ENCODE assay signal across 9 cellular contexts in the genomic region with DNA sequence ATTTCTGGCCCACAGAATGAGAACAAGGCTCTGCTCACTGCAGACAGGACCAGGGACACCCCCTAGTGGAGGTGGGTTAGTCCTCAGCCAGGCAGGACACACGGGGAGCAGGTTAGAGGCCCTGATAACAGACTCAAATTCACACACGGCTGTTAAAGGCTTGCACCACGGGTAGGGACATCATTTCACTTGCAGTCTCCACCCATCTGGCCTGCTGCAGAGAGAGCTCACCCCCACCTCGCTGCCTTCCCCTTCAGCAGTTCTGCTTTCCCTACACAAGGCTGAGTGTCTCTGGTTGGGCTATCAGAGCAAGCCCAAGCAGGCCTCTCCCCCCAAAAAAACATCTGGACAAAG. TPM values are rescaled to one million over a fixed set of nuclear protein-coding genes. Genes with fewer than 3 reads are reported as not detected.
A peak's percentile ranks its signal among the peaks of the same experiment; 100 is the strongest.
DNase-seq lines count a peak whose midpoint lies in the region; ATAC-seq, FAIRE-seq and TF ChIP-seq lines count a peak whose summit lies in the region.
"Had no signal": no experiment of that assay in that cellular context is flagged by ENCODE, and none has a peak within 500 bp of the region (broad histone marks: within the 10 kb centered on the region; RNA-seq: fewer than 3 reads in every experiment).

No MANE protein-coding gene starts in this region.

- peaks cover 46% of the 10 kb centered on the region for H3K36me3 Mint-ChIP-seq in activated T-helper 1 cell treated with anti-CD3 and anti-CD28 coated beads, Interleukin-12 subunit alpha, Interleukin-12 subunit beta, Interleukin-2, Interleukin-4 antibody, amounts not matched to agents 30 ng/mL and 10 ng/mL and 1 ng/mL, durations not matched to agents 14 hours and 24 hours and 36 hours (ENCODE audit: low read depth)

- H4K20me1 ChIP-seq in keratinocyte (ENCODE audit: control insufficient read depth, extremely low read depth, insufficient read depth, low read length), result peaks cover 7% of the 10 kb centered on the region

- H3K27me3 ChIP-seq in left ventricle myocardium inferior (ENCODE audit: low read depth), result no peaks in the 10 kb centered on the region
- H3K27me3 ChIP-seq in keratinocyte (ENCODE audit: control insufficient read depth, extremely low read depth, insufficient read depth, low read length), result no peaks in the 10 kb centered on the region
- H3K27me3 ChIP-seq in vagina, result no peaks in the 10 kb centered on the region
- H3K27me3 ChIP-seq in SJCRH30, result no peaks in the 10 kb centered on the region

- H3K27ac Mint-ChIP-seq in activated T-helper 1 cell treated with anti-CD3 and anti-CD28 coated beads, Interleukin-12 subunit alpha, Interleukin-12 subunit beta, Interleukin-2, Interleukin-4 antibody, amounts not matched to agents 30 ng/mL and 10 ng/mL and 1 ng/mL, durations not matched to agents 14 hours and 24 hours and 36 hours, result peak overlapping the region; percentile 40

- H3K79me2 ChIP-seq in keratinocyte (ENCODE audit: control insufficient read depth, insufficient read depth, low read length), result peaks cover 13% of the 10 kb centered on the region

- H3K4me3 Mint-ChIP-seq in activated T-helper 1 cell treated with anti-CD3 and anti-CD28 coated beads, Interleukin-12 subunit alpha, Interleukin-12 subunit beta, Interleukin-2, Interleukin-4 antibody, amounts not matched to agents 30 ng/mL and 10 ng/mL and 1 ng/mL, durations not matched to agents 14 hours and 24 hours and 36 hours, result no peak overlapping the region

- H3K36me3 ChIP-seq in left ventricle myocardium inferior, result peaks cover 82% of the 10 kb centered on the region
- H3K36me3 ChIP-seq in keratinocyte (ENCODE audit: control insufficient read depth in 2 of 2, extremely low read depth in 1 of 2, insufficient read depth in 2 of 2, low read length in 2 of 2), result peaks cover 63 to 65% of the 10 kb centered on the region in 2 experiments
- peaks cover 0 to 70% of the 10 kb centered on the region in 2 donors for H3K36me3 ChIP-seq in vagina
- H3K36me3 ChIP-seq in SJCRH30, result peaks cover 23% of the 10 kb centered on the region

- no peak for TF ChIP-seq POLR2A in vagina (IDR thresholded peaks at IDR 0.05)

- peaks cover 53% of the 10 kb centered on the region for H3K4me1 Mint-ChIP-seq in activated T-helper 1 cell treated with anti-CD3 and anti-CD28 coated beads, Interleukin-12 subunit alpha, Interleukin-12 subunit beta, Interleukin-2, Interleukin-4 antibody, amounts not matched to agents 30 ng/mL and 10 ng/mL and 1 ng/mL, durations not matched to agents 14 hours and 24 hours and 36 hours (ENCODE audit: low read depth)

- H3K4me1 ChIP-seq in left ventricle myocardium inferior (peaks cover 100% of the 10 kb centered on the region), keratinocyte (ENCODE audit: control insufficient read depth, extremely low read depth, insufficient read depth, low read length) (peaks cover 17% of the 10 kb centered on the region), vagina (peaks cover 68% of the 10 kb centered on the region), SJCRH30 (peaks cover 14% of the 10 kb centered on the region; the same call in 1 of the 2 replicates)

- FAIRE-seq in keratinocyte (lab: Jason Lieb, UNC), result no peak

- intact Hi-C loops in left ventricle myocardium inferior (cut with micrococcal nuclease), result loop anchor here (2.0 kb wide), 1 partner anchor 19 kb away; no protein-coding TSS in a partner anchor
- intact Hi-C loops in left ventricle myocardium superior (cut with micrococcal nuclease), result no loop called here
- intact Hi-C loops in activated T-helper 1 cell treated with anti-CD3 and anti-CD28 coated beads, Interleukin-12 subunit alpha, Interleukin-12 subunit beta, Interleukin-2, Interleukin-4 antibody, amounts not matched to agents 30 ng/mL and 10 ng/mL and 1 ng/mL, durations not matched to agents 14 hours and 24 hours and 36 hours (cut with micrococcal nuclease), result loop anchor here (1.0 to 2.0 kb wide), 5 partner anchors 20 to 129 kb away; a partner anchor contains a TSS
- intact Hi-C loops in vagina (cut with DNase I), result no loop called here

- no peak overlapping the region for H2AFZ ChIP-seq in keratinocyte (ENCODE audit: control insufficient read depth, low read length)

- H3K27me3 Mint-ChIP-seq in activated T-helper 1 cell treated with anti-CD3 and anti-CD28 coated beads, Interleukin-12 subunit alpha, Interleukin-12 subunit beta, Interleukin-2, Interleukin-4 antibody, amounts not matched to agents 30 ng/mL and 10 ng/mL and 1 ng/mL, durations not matched to agents 14 hours and 24 hours and 36 hours (ENCODE audit: insufficient read depth), result no peaks in the 10 kb centered on the region

- no peak overlapping the region for H3K4me2 ChIP-seq in keratinocyte (ENCODE audit: control insufficient read depth, extremely low read depth, insufficient read depth, low read depth, low read length)

- DNase-seq in left ventricle myocardium inferior (no peak), left ventricle myocardium superior (no peak), keratinocyte (ENCODE audit: low read depth, low spot score) (no peak), vagina (ENCODE audit: extremely low spot score in 2 of 2) (no peak), cerebellar nuclear complex (lab: John Stamatoyannopoulos, UW) (no peak), NCI-H1417 treated with DMSO at 0.1 percent for 48 hours (lab: John Stamatoyannopoulos, UW) (no peak), SJCRH30 (no peak)
- DNase-seq in activated T-helper 1 cell treated with anti-CD3 and anti-CD28 coated beads, Interleukin-12 subunit alpha, Interleukin-12 subunit beta, Interleukin-2, Interleukin-4 antibody, amounts not matched to agents 30 ng/mL and 10 ng/mL and 1 ng/mL, durations not matched to agents 14 hours and 24 hours and 36 hours (ENCODE audit: low spot score), result no peak
- DNase-seq: NCI-H446 had no signal

- dilution Hi-C loops in keratinocyte (cut with MboI; ENCODE audit: extremely low pct_ligation_motif_present, low sequenced_read_pairs), result no loop called here

- H3K9ac ChIP-seq in keratinocyte (ENCODE audit: control insufficient read depth, extremely low read depth, insufficient read depth, low read length), result no peak overlapping the region

- peaks cover 5% of the 10 kb centered on the region for H3K9me1 ChIP-seq in keratinocyte (ENCODE audit: control insufficient read depth, extremely low read depth, insufficient read depth, low read length)

- H3K4me3 ChIP-seq in left ventricle myocardium inferior (no peak overlapping the region), keratinocyte (ENCODE audit: control insufficient read depth in 2 of 3, extremely low read depth in 1 of 3, insufficient read depth in 2 of 3, low read depth in 1 of 3, low read length in 3 of 3) (no peak overlapping the region), vagina (no peak overlapping the region), SJCRH30 (no peak overlapping the region)

- peak overlapping the region; percentile 75 for H3K27ac ChIP-seq in left ventricle myocardium inferior (replicated peaks)
- no peak overlapping the region for H3K27ac ChIP-seq in keratinocyte (ENCODE audit: control insufficient read depth, insufficient read depth, low read length)
- H3K27ac ChIP-seq in vagina, result peak overlapping the region; percentile 94
- no peak overlapping the region for H3K27ac ChIP-seq in SJCRH30

- H3K9me3 Mint-ChIP-seq in activated T-helper 1 cell treated with anti-CD3 and anti-CD28 coated beads, Interleukin-12 subunit alpha, Interleukin-12 subunit beta, Interleukin-2, Interleukin-4 antibody, amounts not matched to agents 30 ng/mL and 10 ng/mL and 1 ng/mL, durations not matched to agents 14 hours and 24 hours and 36 hours, result no peaks in the 10 kb centered on the region

- no peak for ATAC-seq in left ventricle myocardium superior

- H3K9me3 ChIP-seq in left ventricle myocardium inferior (replicated peaks) (no peaks in the 10 kb centered on the region), keratinocyte (ENCODE audit: control insufficient read depth, low read depth, low read length) (no peaks in the 10 kb centered on the region), vagina (no peaks in the 10 kb centered on the region), SJCRH30 (replicated peaks) (no peaks in the 10 kb centered on the region)

- peak; percentile 40 for TF ChIP-seq CTCF in left ventricle myocardium inferior (IDR thresholded peaks at IDR 0.05; ENCODE audit: borderline replicate concordance)
- peak; percentile 13 to 40 (median 29) for TF ChIP-seq CTCF in keratinocyte (optimal IDR thresholded peaks at IDR 0.05 in 1 of 3, IDR thresholded peaks at IDR 0.05 in 1 of 3, conservative IDR thresholded peaks at IDR 0.05 in 1 of 3; ENCODE audit: extremely low read depth in 1 of 3, insufficient read depth in 2 of 3, low read length in 3 of 3)
- TF ChIP-seq CTCF in vagina (IDR thresholded peaks at IDR 0.05), result no peak

RNA-seq across cellular contexts. Expression of a gene that starts 20.6 kb away (rescaled TPM):
- total RNA-seq in left ventricle myocardium inferior, result 96.8 TPM
- total RNA-seq in left ventricle myocardium superior, result 116 TPM
- total RNA-seq in activated T-helper 1 cell treated with anti-CD3 and anti-CD28 coated beads, Interleukin-12 subunit alpha, Interleukin-12 subunit beta, Interleukin-2, Interleukin-4 antibody, amounts not matched to agents 30 ng/mL and 10 ng/mL and 1 ng/mL, durations not matched to agents 14 hours and 24 hours and 36 hours, result 36.3 and 37.0 TPM in 2 replicates
- polyA plus RNA-seq in keratinocyte, result 8.7 to 11.5 TPM (median 9.3 TPM) in 3 replicates
- polyA plus RNA-seq in keratinocyte (2011; ENCODE audit: low read depth), result 13.9 TPM
- 9.2 and 17.8 TPM in 2 replicates for polyA plus RNA-seq in keratinocyte (2011; cell fraction: cytosol; rRNA removed)
- 32.8 and 43.7 TPM in 2 replicates for polyA plus RNA-seq in keratinocyte (2011; cell fraction: nucleus; rRNA removed)
- 19.5 and 20.9 TPM in 2 replicates for polyA plus RNA-seq in keratinocyte (2012; ENCODE audit: low replicate concordance)
- 7.3 to 38.8 TPM (median 10.3 TPM) in 3 replicates for polyA minus RNA-seq in keratinocyte
- polyA minus RNA-seq in keratinocyte (2011; cell fraction: cytosol; rRNA and poly(A)+ RNA removed), result 25.7 TPM
- 18.3 and 27.6 TPM in 2 replicates for polyA minus RNA-seq in keratinocyte (2011; cell fraction: nucleus; rRNA and poly(A)+ RNA removed)
- 33.9 TPM for total RNA-seq in vagina
- 10.0 and 13.3 TPM in 2 replicates for total RNA-seq in SJCRH30 (2014; rRNA removed; shearing (Covaris generic))

Comparison
In these comparisons a context has a peak if more than half of its experiments do, and no peak if none do; other contexts are left out.
1. intact Hi-C loops: an anchor here in left ventricle myocardium inferior (2.0 kb wide) and activated T-helper 1 cell treated with anti-CD3 and anti-CD28 coated beads, Interleukin-12 subunit alpha, Interleukin-12 subunit beta, Interleukin-2, Interleukin-4 antibody, amounts not matched to agents 30 ng/mL and 10 ng/mL and 1 ng/mL, durations not matched to agents 14 hours and 24 hours and 36 hours (1.0 to 2.0 kb wide); none called in left ventricle myocardium superior and vagina.
2. H3K27ac ChIP-seq: peak in left ventricle myocardium inferior (single experiment) and vagina (single experiment); none in keratinocyte (single experiment) and SJCRH30 (single experiment).
3. CTCF ChIP-seq: peak in left ventricle myocardium inferior (single experiment) and keratinocyte (3 of 3); none in vagina (0 of 3).